18 cellular contexts compared by ENCODE assay signal in the genomic region with DNA sequence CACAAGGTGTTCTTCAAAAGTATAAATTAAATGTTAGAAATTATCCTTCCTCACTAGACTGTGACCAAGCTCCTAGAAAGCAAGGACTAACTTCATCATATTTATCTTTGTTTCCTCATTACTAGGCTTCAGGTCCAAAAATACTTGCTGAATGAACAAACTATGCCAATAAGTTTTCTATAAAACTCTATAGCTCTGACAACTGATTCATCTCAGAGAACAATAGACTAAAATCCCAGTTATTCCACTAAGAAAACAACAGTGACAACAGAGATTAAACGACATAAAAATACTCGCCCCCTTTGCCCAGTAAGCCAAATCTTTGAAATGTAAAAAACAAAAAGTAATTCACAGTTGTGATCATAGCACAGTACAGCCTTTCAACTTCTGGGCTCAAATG. TPM values are rescaled to one million over a fixed set of nuclear protein-coding genes. Genes with fewer than 3 reads are reported as not detected.
DNase-seq lines count a peak whose midpoint lies in the region; ATAC-seq and TF ChIP-seq lines count a peak whose summit lies in the region.
"Had no signal": no experiment of that assay in that cellular context is flagged by ENCODE, and none has a peak within 500 bp of the region (broad histone marks: within the 10 kb centered on the region; RNA-seq: fewer than 3 reads in every experiment).

No MANE protein-coding gene starts in this region.

- no peaks in the 10 kb centered on the region for H3K9me3 Mint-ChIP-seq in CD14-positive monocyte
- no peaks in the 10 kb centered on the region for H3K9me3 Mint-ChIP-seq in dendritic cell treated with granulocyte-macrophage colony-stimulating factor and Interleukin-4, amounts not matched to agents 40 ng/mL and 50 ng/mL, for 4 days
- H3K9me3 Mint-ChIP-seq in naive thymus-derived CD8-positive, alpha-beta T cell = no peaks in the 10 kb centered on the region
- H3K9me3 Mint-ChIP-seq: T-helper 2 cell treated with Interferon-gamma antibody and Interleukin-4, amounts not matched to agents 5 μg/mL and 100 μg/mL, for 36 hours had no signal

- no peak overlapping the region for H3K4me3 ChIP-seq in Loucy (ENCODE audit: low read length, poor library complexity, severe bottlenecking)
- H3K4me3 ChIP-seq: suprapubic skin had no signal

- peaks cover 41% of the 10 kb centered on the region for H3K4me1 ChIP-seq in Loucy (ENCODE audit: insufficient read depth, low read length, poor library complexity, severe bottlenecking)

- H3K36me3 ChIP-seq in Loucy (ENCODE audit: insufficient read depth, low read length) = no peaks in the 10 kb centered on the region
- H3K36me3 ChIP-seq: suprapubic skin had no signal

- intact Hi-C loops in CD14-positive monocyte (cut with micrococcal nuclease) = no loop called here
- intact Hi-C loops in dendritic cell treated with granulocyte-macrophage colony-stimulating factor and Interleukin-4, amounts not matched to agents 40 ng/mL and 50 ng/mL, for 4 days (cut with micrococcal nuclease) = no loop called here

- POLR2A ChIA-PET in naive thymus-derived CD8-positive, alpha-beta T cell (lab: Charles Lee) = interaction anchor here (0.6 to 0.9 kb wide), 2 partner anchors 61 to 183 kb away, joined by 3 to 7 read pairs; no protein-coding TSS in a partner anchor

- peak overlapping the region; percentile 33 for H3K4me2 ChIP-seq in Loucy (ENCODE audit: low read depth, low read length, poor library complexity, severe bottlenecking)

- peaks cover 95% of the 10 kb centered on the region for H4K20me1 ChIP-seq in Loucy (ENCODE audit: insufficient read depth, low read length, poor library complexity, severe bottlenecking)

- no peak overlapping the region for H3K4me3 Mint-ChIP-seq in CD14-positive monocyte
- H3K4me3 Mint-ChIP-seq in dendritic cell treated with granulocyte-macrophage colony-stimulating factor and Interleukin-4, amounts not matched to agents 40 ng/mL and 50 ng/mL, for 4 days = no peak overlapping the region
- H3K4me3 Mint-ChIP-seq in naive thymus-derived CD8-positive, alpha-beta T cell = peak overlapping the region in 4 of 10 donors; percentile 4 to 53 (median 16)
- H3K4me3 Mint-ChIP-seq: T-helper 2 cell treated with Interferon-gamma antibody and Interleukin-4, amounts not matched to agents 5 μg/mL and 100 μg/mL, for 36 hours had no signal

- TF ChIP-seq CTCF in CD14-positive monocyte (IDR thresholded peaks at IDR 0.05) = no peak
- no peak for TF ChIP-seq CTCF in Loucy (conservative IDR thresholded peaks at IDR 0.05; ENCODE audit: low read length)

- H3F3A ChIP-seq in Loucy (ENCODE audit: low read depth) = peaks cover 9% of the 10 kb centered on the region; the same call in 1 of the 2 replicates

- peaks cover 0 to 3% of the 10 kb centered on the region in 2 donors for H3K36me3 Mint-ChIP-seq in CD14-positive monocyte
- H3K36me3 Mint-ChIP-seq in dendritic cell treated with granulocyte-macrophage colony-stimulating factor and Interleukin-4, amounts not matched to agents 40 ng/mL and 50 ng/mL, for 4 days (ENCODE audit: low read depth) = no peaks in the 10 kb centered on the region
- peaks cover 0 to 5% (median 4%) of the 10 kb centered on the region in 3 donors for H3K36me3 Mint-ChIP-seq in naive thymus-derived CD8-positive, alpha-beta T cell

- H3K27ac Mint-ChIP-seq in CD14-positive monocyte = peak overlapping the region; percentile 30 to 78 (median 40)
- peak overlapping the region; percentile 22 for H3K27ac Mint-ChIP-seq in dendritic cell treated with granulocyte-macrophage colony-stimulating factor and Interleukin-4, amounts not matched to agents 40 ng/mL and 50 ng/mL, for 4 days
- H3K27ac Mint-ChIP-seq in naive thymus-derived CD8-positive, alpha-beta T cell = peak overlapping the region in 7 of 10 donors; percentile 12 to 84 (median 53)
- H3K27ac Mint-ChIP-seq: T-helper 2 cell treated with Interferon-gamma antibody and Interleukin-4, amounts not matched to agents 5 μg/mL and 100 μg/mL, for 36 hours had no signal

- H2AFZ ChIP-seq in Loucy (ENCODE audit: low read length) = no peak overlapping the region

- H3K4me1 Mint-ChIP-seq in CD14-positive monocyte = peaks cover 67% of the 10 kb centered on the region
- H3K4me1 Mint-ChIP-seq in dendritic cell treated with granulocyte-macrophage colony-stimulating factor and Interleukin-4, amounts not matched to agents 40 ng/mL and 50 ng/mL, for 4 days (ENCODE audit: low read depth) = peaks cover 67% of the 10 kb centered on the region
- peaks cover 36 to 83% (median 75%) of the 10 kb centered on the region in 4 donors for H3K4me1 Mint-ChIP-seq in naive thymus-derived CD8-positive, alpha-beta T cell

- peaks cover 0 to 2% (median 0%) of the 10 kb centered on the region in 3 donors for H3K27me3 Mint-ChIP-seq in CD14-positive monocyte (ENCODE audit: low read depth in 3 of 3)
- no peaks in the 10 kb centered on the region for H3K27me3 Mint-ChIP-seq in dendritic cell treated with granulocyte-macrophage colony-stimulating factor and Interleukin-4, amounts not matched to agents 40 ng/mL and 50 ng/mL, for 4 days
- no peaks in the 10 kb centered on the region for H3K27me3 Mint-ChIP-seq in naive thymus-derived CD8-positive, alpha-beta T cell

- no peaks in the 10 kb centered on the region for H3K9me2 ChIP-seq in Loucy (replicated peaks; ENCODE audit: low read depth, low read length)

- DNase-seq in CD14-positive monocyte (ENCODE audit: low spot score) = no peak
- DNase-seq in naive thymus-derived CD8-positive, alpha-beta T cell = no peak
- no peak for DNase-seq in cerebellar cortex (ENCODE audit: low spot score)
- no peak for DNase-seq in iPS-NIHi11 (ENCODE audit: low spot score)
- DNase-seq in RKO (ENCODE audit: low spot score) = no peak
- no peak for DNase-seq in NOMO-1 treated with DMSO at 0.1 percent for 48 hours (lab: John Stamatoyannopoulos, UW; ENCODE audit: unreplicated experiment)
- DNase-seq: activated CD8-positive, alpha-beta memory T cell treated with anti-CD3 and anti-CD28 coated beads, Interleukin-2, amount 50 U/mL, for 48 hours; Karpas-422; midbrain; NCI-H1417 treated with DMSO at 0.1 percent for 48 hours; NCI-H226; NK-92 treated with Interleukin-12 subunit alpha and Interleukin-12 subunit beta, amount 100 ng/mL, for 24 hours; posterior cingulate gyrus; Right ventricle myocardium superior had no signal

- no peak overlapping the region for H3K9ac ChIP-seq in Loucy (ENCODE audit: low read depth, low read length, poor library complexity, severe bottlenecking)

- peaks cover 100% of the 10 kb centered on the region for H3K79me2 ChIP-seq in Loucy (ENCODE audit: insufficient read depth, low read length)

- no peaks in the 10 kb centered on the region for H3K9me3 ChIP-seq in Loucy (ENCODE audit: insufficient read depth, low read depth, low read length)
- H3K9me3 ChIP-seq: suprapubic skin had no signal

- no peaks in the 10 kb centered on the region for H3K27me3 ChIP-seq in Loucy (ENCODE audit: insufficient read depth, low read length, poor library complexity, severe bottlenecking)
- H3K27me3 ChIP-seq: suprapubic skin had no signal

- no peak for ATAC-seq in naive thymus-derived CD8-positive, alpha-beta T cell

RNA-seq across cellular contexts. Expression of a gene that starts 13.6 kb away (rescaled TPM):
- 10 to 100 TPM in 1 of 2 donors, 1 to 10 TPM in 1; 6.3 to 20.0 TPM for polyA plus RNA-seq in CD14-positive monocyte
- 100 to 1,000 TPM; 150 to 159 TPM for total RNA-seq in naive thymus-derived CD8-positive, alpha-beta T cell
- polyA plus RNA-seq in naive thymus-derived CD8-positive, alpha-beta T cell = 10 to 100 TPM; 27.3 to 53.7 (median 34.3) TPM
